In the genomic region with DNA sequence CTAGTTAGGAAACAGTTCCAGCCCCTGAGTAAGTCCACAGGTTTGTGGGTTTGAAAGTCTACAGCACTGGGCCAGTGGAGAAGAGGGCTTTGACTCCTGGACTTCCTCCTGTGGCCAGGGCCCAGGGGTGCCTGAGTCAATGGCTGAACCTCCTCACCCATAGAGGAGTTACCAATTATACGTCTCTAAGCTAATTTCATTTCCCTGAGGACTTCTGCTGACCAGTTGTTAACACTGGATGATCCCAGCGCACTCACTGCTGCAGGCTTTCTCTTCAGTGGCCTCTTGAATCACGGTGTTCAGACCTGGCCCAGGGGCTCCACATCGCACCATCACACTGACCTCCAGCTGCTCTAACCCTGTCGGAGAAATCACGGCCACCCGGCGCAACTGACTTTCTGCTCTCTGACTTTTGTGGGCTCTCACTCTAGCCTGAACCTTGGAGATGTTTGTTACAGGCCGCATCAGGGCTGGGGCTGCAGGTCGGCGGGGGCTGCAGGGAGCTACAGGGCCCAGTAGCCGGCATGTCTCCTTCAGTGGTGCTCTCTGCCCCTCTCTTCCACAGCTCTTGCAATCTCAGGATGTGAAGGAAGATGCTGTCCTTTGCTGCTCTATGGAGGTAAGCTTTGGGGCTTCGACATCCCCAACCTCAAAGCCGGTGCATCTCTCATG, we compare ENCODE assay signal across 25 cellular contexts.
"Had no signal": no experiment of that assay in that cellular context is flagged by ENCODE, and none has a peak within 500 bp of the region (broad histone marks: within the 10 kb centered on the region; RNA-seq: fewer than 3 reads in every experiment).

No MANE protein-coding gene starts in this region.

- H3K36me3 Mint-ChIP-seq: activated naive CD8-positive, alpha-beta T cell; stimulated activated memory B cell treated with anti-CD40 and anti-IgM and Interleukin-4, amounts not matched to agents 10 μg/mL and 1 μg/mL and 100 μg/mL, for 72 hours; WTC11 had no signal

- H3K27me3 Mint-ChIP-seq: activated naive CD8-positive, alpha-beta T cell; stimulated activated memory B cell treated with anti-CD40 and anti-IgM and Interleukin-4, amounts not matched to agents 10 μg/mL and 1 μg/mL and 100 μg/mL, for 72 hours; stimulated activated naive CD8-positive, alpha-beta T cell treated with anti-CD3 and anti-CD28 coated beads, Interleukin-15, amount 100 ng/mL, for 72 hours had no signal

- H3K9ac ChIP-seq: parathyroid adenoma had no signal

- H3K27ac ChIP-seq: coronary artery, esophagus muscularis mucosa, foreskin keratinocyte, heart left ventricle, parathyroid adenoma, right lobe of liver, tibial artery had no signal

- H3K9me3 ChIP-seq: esophagus muscularis mucosa, heart left ventricle, right lobe of liver, tibial artery had no signal

- H3K9me3 Mint-ChIP-seq: activated T-cell treated with anti-CD3 and anti-CD28 coated beads, Interleukin-2, amount 50 U/mL, for 72 hours; endodermal cell; neural crest cell; stimulated activated memory B cell treated with anti-CD40 and anti-IgM and Interleukin-4, amounts not matched to agents 10 μg/mL and 1 μg/mL and 100 μg/mL, for 72 hours; stimulated activated naive CD8-positive, alpha-beta T cell treated with anti-CD3 and anti-CD28 coated beads, Interleukin-15, amount 100 ng/mL, for 72 hours; WTC11 had no signal

- H2AFZ ChIP-seq: parathyroid adenoma had no signal

- H3K4me3 Mint-ChIP-seq: activated naive CD8-positive, alpha-beta T cell; activated T-cell treated with anti-CD3 and anti-CD28 coated beads, Interleukin-2, amount 50 U/mL, for 72 hours; endodermal cell; neural crest cell; stimulated activated memory B cell treated with anti-CD40 and anti-IgM and Interleukin-4, amounts not matched to agents 10 μg/mL and 1 μg/mL and 100 μg/mL, for 72 hours; stimulated activated naive CD8-positive, alpha-beta T cell treated with anti-CD3 and anti-CD28 coated beads, Interleukin-15, amount 100 ng/mL, for 72 hours; WTC11 had no signal

- ATAC-seq: activated T-cell treated with anti-CD3 and anti-CD28 coated beads, Interleukin-2, amount 50 U/mL, for 72 hours; foreskin keratinocyte; heart left ventricle; SK-N-SH treated with all-trans-retinoic acid at 6 μM for 48 hours; stimulated activated memory B cell treated with anti-CD40 and anti-IgM and Interleukin-4, amounts not matched to agents 10 μg/mL and 1 μg/mL and 100 μg/mL, for 72 hours; stimulated activated naive CD8-positive, alpha-beta T cell treated with anti-CD3 and anti-CD28 coated beads, Interleukin-15, amount 100 ng/mL, for 72 hours; WTC11 had no signal

- H3K4me3 ChIP-seq: coronary artery, esophagus muscularis mucosa, heart left ventricle, right lobe of liver, tibial artery had no signal

- H3K4me1 ChIP-seq: foreskin keratinocyte, parathyroid adenoma, right lobe of liver had no signal

- H3K27me3 ChIP-seq: esophagus muscularis mucosa, foreskin keratinocyte, heart left ventricle, right lobe of liver, tibial artery had no signal

- H3K79me2 ChIP-seq: parathyroid adenoma had no signal

- H3K27ac Mint-ChIP-seq: activated naive CD8-positive, alpha-beta T cell; activated T-cell treated with anti-CD3 and anti-CD28 coated beads, Interleukin-2, amount 50 U/mL, for 72 hours; endodermal cell; stimulated activated memory B cell treated with anti-CD40 and anti-IgM and Interleukin-4, amounts not matched to agents 10 μg/mL and 1 μg/mL and 100 μg/mL, for 72 hours; WTC11 had no signal

- DNase-seq: activated CD4-positive, alpha-beta T cell treated with anti-CD3 and anti-CD28 coated beads for 1 hour; activated effector memory CD4-positive, alpha-beta T cell treated with Interleukin-2 at 50 U/mL for 16 hours; activated naive CD4-positive, alpha-beta T cell treated with Interleukin-2 at 50 U/mL for 16 hours; activated T-cell treated with anti-CD3 and anti-CD28 coated beads for 4 hours; activated T-cell treated with anti-CD3 and anti-CD28 coated beads, Interleukin-2, amount 50 U/mL, for 72 hours; anterior cingulate cortex; cerebellar nuclear complex; endodermal cell; foreskin keratinocyte; mammary epithelial cell; nucleus accumbens; right lobe of liver; stimulated activated CD4-positive, alpha-beta T cell treated with anti-CD3 and anti-CD28 coated beads, Interleukin-4, amount 100 ng/mL, for 24 hours; stimulated activated naive CD8-positive, alpha-beta T cell treated with anti-CD3 and anti-CD28 coated beads, Interleukin-15, amount 100 ng/mL, for 72 hours; T-helper 2 cell; tibial artery had no signal
